26 cellular contexts compared by ENCODE assay signal in the genomic region with DNA sequence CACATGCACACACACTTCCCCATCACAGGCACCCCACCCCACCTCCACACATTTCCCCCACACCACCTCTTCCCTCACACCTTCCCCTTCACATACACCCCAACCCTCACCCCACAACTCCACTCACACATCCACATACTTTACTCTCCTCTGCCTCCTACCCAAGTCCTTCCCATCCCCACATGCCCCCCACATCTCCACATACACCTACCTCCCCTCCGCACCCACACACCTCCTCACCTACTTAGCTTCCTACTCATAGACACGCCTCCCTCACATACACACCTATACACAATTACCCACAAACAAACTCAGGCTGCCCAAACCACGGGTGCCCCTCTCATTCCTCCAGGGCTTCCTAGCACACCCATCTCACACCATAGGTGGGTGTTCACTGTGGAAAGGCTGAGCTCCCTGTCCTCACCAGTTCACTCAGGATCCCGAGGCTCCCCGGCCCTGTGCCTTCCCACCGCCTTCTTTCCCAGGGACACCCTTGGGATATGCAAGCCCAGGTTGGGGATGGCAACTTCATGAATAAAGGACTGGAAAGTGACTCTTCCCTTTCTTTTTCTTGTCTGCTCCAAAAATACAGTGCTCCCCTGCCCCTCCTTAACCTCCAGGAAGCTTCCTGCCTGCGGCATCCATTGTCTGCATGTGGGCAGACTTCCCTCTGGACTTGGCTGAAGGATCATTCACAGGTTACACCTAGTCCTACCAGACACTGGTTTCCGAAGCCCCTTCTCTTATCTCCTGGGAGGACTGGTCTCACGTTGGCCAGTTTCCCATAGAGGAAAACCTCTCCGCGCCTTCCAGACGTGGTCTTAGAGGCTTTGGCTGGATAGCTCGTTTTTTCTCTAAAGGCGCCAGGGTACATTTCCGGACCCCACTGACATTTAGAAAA.
"Had no signal": no experiment of that assay in that cellular context is flagged by ENCODE, and none has a peak within 500 bp of the region (broad histone marks: within the 10 kb centered on the region; RNA-seq: fewer than 3 reads in every experiment).

No MANE protein-coding gene starts in this region.

- H3K36me3 ChIP-seq: adrenal gland, ascending aorta, brain microvascular endothelial cell, colonic mucosa, thoracic aorta, WERI-Rb-1 had no signal

- H3K79me2 ChIP-seq: parathyroid adenoma had no signal

- H3K4me1 Mint-ChIP-seq: central memory CD8-positive, alpha-beta T cell had no signal

- H3K27ac ChIP-seq: ascending aorta, brain microvascular endothelial cell, colonic mucosa, dorsolateral prefrontal cortex, epithelial cell of prostate, gastroesophageal sphincter, parathyroid adenoma, thoracic aorta, upper lobe of right lung, WERI-Rb-1 had no signal

- H3K27me3 ChIP-seq: adrenal gland, ascending aorta, brain microvascular endothelial cell, colonic mucosa, dorsolateral prefrontal cortex, gastroesophageal sphincter, upper lobe of right lung had no signal

- H3K4me1 ChIP-seq: adrenal gland, ascending aorta, colonic mucosa, gastroesophageal sphincter, parathyroid adenoma had no signal

- DNase-seq: activated CD4-positive, alpha-beta T cell treated with anti-CD3 and anti-CD28 coated beads for 1 hour; activated CD4-positive, alpha-beta T cell treated with anti-CD3 and anti-CD28 coated beads, Interleukin-2, amount 50 U/mL, for 1 hour; activated CD8-positive, alpha-beta T cell treated with anti-CD3 and anti-CD28 coated beads, Interleukin-2, amount 10 ng/mL, durations not matched to agents 7 days and 5 days; activated gamma-delta T cell; adrenal gland; brain microvascular endothelial cell; colonic mucosa; dorsolateral prefrontal cortex; effector memory CD8-positive, alpha-beta T cell; head of caudate nucleus; kidney; nephron progenitor cell; nucleus accumbens; stimulated activated CD4-positive, alpha-beta T cell treated with anti-CD3 and anti-CD28 coated beads, Interleukin-4, amount 100 ng/mL, for 24 hours; stimulated activated naive CD4-positive, alpha-beta T cell treated with Interleukin-2 at 50 U/mL for 16 hours; T-helper 1 cell; upper lobe of right lung; WERI-Rb-1 had no signal

- H3K4me3 Mint-ChIP-seq: activated CD8-positive, alpha-beta T cell treated with anti-CD3 and anti-CD28 coated beads, Interleukin-2, amount 10 ng/mL, durations not matched to agents 7 days and 5 days; activated T-helper 1 cell treated with anti-CD3 and anti-CD28 coated beads, Interleukin-12 subunit alpha, Interleukin-12 subunit beta, Interleukin-2, Interleukin-4 antibody, amounts not matched to agents 30 ng/mL and 10 ng/mL and 1 ng/mL, durations not matched to agents 14 hours and 24 hours and 36 hours; central memory CD8-positive, alpha-beta T cell; effector memory CD8-positive, alpha-beta T cell; nephron progenitor cell had no signal

- H3K36me3 Mint-ChIP-seq: activated naive CD4-positive, alpha-beta T cell treated with anti-CD3 and anti-CD28 coated beads, Interleukin-2, amount 50 U/mL, for 72 hours had no signal

- ATAC-seq: activated CD8-positive, alpha-beta T cell treated with anti-CD3 and anti-CD28 coated beads, Interleukin-2, amount 10 ng/mL, durations not matched to agents 7 days and 5 days; activated naive CD4-positive, alpha-beta T cell treated with anti-CD3 and anti-CD28 coated beads, Interleukin-2, amount 50 U/mL, for 72 hours; effector memory CD8-positive, alpha-beta T cell; gastroesophageal sphincter; upper lobe of right lung had no signal

- H3K4me3 ChIP-seq: adrenal gland, ascending aorta, colonic mucosa, dorsolateral prefrontal cortex, gastroesophageal sphincter, thoracic aorta, upper lobe of right lung had no signal

- H3K27ac Mint-ChIP-seq: activated CD8-positive, alpha-beta T cell treated with anti-CD3 and anti-CD28 coated beads, Interleukin-2, amount 10 ng/mL, durations not matched to agents 7 days and 5 days; activated naive CD4-positive, alpha-beta T cell treated with anti-CD3 and anti-CD28 coated beads, Interleukin-2, amount 50 U/mL, for 72 hours; activated T-helper 1 cell treated with anti-CD3 and anti-CD28 coated beads, Interleukin-12 subunit alpha, Interleukin-12 subunit beta, Interleukin-2, Interleukin-4 antibody, amounts not matched to agents 30 ng/mL and 10 ng/mL and 1 ng/mL, durations not matched to agents 14 hours and 24 hours and 36 hours; effector memory CD8-positive, alpha-beta T cell; nephron progenitor cell had no signal

- H3K9ac ChIP-seq: parathyroid adenoma had no signal

- H3K9me3 ChIP-seq: adrenal gland, ascending aorta, colonic mucosa, gastroesophageal sphincter, thoracic aorta, upper lobe of right lung had no signal
